Comparison of ENCODE assay signal across 1 cellular context in the genomic region with DNA sequence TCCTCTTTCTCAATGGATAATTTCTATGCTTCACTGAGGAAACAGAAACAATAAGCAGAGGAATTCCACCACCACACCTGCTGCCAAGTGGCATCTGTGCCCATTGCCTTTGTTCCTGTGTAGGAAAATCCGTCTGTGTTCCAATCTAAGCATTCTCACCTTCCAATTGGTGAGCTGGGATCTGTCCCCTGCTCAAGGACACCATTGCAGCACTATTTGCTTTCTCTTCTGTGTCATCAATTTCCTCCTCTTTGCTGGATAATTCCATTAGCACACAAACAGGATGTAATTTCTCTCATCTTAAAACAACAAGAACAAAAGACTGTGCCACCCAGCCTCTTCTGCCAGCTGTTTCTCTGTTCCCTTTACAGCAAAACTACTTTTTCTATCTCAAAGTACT.
TF ChIP-seq lines count a peak whose summit lies in the region.

No MANE protein-coding gene starts in this region.

TF ChIP-seq in HepG2, 621 proteins besides CTCF, POLR2A, EP300 and RAD21 (continued from another document):
- TF ChIP-seq ZBTB21 (CRISPR knock-in tag; IDR thresholded peaks at IDR 0.05) = no peak
- no peak for TF ChIP-seq ATM (IDR thresholded peaks at IDR 0.05; ENCODE audit: borderline replicate concordance)
- no peak for TF ChIP-seq ZNF780A (CRISPR knock-in tag; IDR thresholded peaks at IDR 0.05)
- no peak for TF ChIP-seq MED8 (CRISPR knock-in tag; IDR thresholded peaks at IDR 0.05; ENCODE audit: insufficient replicate concordance)
- no peak for TF ChIP-seq ZNF720 (CRISPR knock-in tag; IDR thresholded peaks at IDR 0.05)
- TF ChIP-seq ZNF703 (CRISPR knock-in tag; IDR thresholded peaks at IDR 0.05; ENCODE audit: borderline replicate concordance) = no peak
- TF ChIP-seq, protein P1, sequence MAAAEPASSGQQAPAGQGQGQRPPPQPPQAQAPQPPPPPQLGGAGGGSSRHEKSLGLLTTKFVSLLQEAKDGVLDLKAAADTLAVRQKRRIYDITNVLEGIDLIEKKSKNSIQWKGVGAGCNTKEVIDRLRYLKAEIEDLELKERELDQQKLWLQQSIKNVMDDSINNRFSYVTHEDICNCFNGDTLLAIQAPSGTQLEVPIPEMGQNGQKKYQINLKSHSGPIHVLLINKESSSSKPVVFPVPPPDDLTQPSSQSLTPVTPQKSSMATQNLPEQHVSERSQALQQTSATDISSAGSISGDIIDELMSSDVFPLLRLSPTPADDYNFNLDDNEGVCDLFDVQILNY (CRISPR knock-in tag; conservative IDR thresholded peaks at IDR 0.05) = no peak
- no peak for TF ChIP-seq PHF20 (CRISPR knock-in tag; IDR thresholded peaks at IDR 0.05)
- no peak for TF ChIP-seq ESRRA (CRISPR knock-in tag; IDR thresholded peaks at IDR 0.05; ENCODE audit: low read depth)
- no peak for TF ChIP-seq SATB2 (CRISPR knock-in tag; IDR thresholded peaks at IDR 0.05)
- TF ChIP-seq ZFP36L1 (CRISPR knock-in tag; IDR thresholded peaks at IDR 0.05) = no peak
- no peak for TF ChIP-seq BHLHE40 (IDR thresholded peaks at IDR 0.05; ENCODE audit: low read length)
- no peak for TF ChIP-seq DMTF1 (CRISPR knock-in tag; IDR thresholded peaks at IDR 0.05)
- TF ChIP-seq ZNF225 (CRISPR knock-in tag; IDR thresholded peaks at IDR 0.05) = no peak
- TF ChIP-seq ATF7-NPFF (CRISPR knock-in tag; IDR thresholded peaks at IDR 0.05; ENCODE audit: low read depth) = no peak
- no peak for TF ChIP-seq ZFP62 (CRISPR knock-in tag; IDR thresholded peaks at IDR 0.05)
- no peak for TF ChIP-seq ZNF816 (CRISPR knock-in tag; IDR thresholded peaks at IDR 0.05; ENCODE audit: borderline replicate concordance)
- peak; percentile 91 for TF ChIP-seq ETV5 (CRISPR knock-in tag; IDR thresholded peaks at IDR 0.05; ENCODE audit: borderline replicate concordance)
TF ChIP-seq in HepG2: peak in this region for 111.
